Comparison of ENCODE assay signal across 8 cellular contexts in the genomic region with DNA sequence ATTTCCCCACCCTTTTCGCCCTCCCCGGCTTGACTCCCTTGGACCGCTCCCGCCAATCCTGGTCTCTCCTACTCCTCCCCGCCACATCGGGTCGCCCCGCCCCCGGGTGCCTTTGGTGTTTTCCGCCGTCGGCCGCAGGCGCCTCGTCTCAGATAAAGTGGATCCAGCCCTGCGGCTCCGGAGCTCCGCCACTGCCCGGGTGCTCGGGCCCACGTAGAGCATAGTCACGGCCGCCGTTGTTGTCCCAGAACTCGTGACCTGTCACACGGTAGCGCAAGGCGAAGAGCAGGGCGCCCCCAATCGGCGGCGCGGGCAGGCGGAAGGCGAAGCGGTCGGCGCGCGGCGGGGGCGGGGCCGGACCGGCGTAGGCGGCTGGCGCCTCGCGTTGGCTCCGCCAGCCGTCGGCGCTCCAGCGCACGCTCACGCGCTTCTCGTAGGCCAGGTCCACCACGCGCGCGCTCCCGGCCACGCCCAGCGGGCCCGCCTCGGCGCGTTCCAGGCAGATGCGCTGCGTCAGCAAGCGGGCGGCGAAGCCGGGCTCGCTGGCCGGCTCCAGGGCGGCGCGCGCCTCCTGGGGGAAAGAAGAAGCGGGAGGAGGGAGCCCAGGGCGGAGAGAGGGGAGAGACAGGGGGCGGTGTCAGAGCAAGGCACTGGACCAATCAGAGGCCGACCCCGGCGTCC. TPM values are rescaled to one million over a fixed set of nuclear protein-coding genes. Genes with fewer than 3 reads are reported as not detected.
DNase-seq lines count a peak whose midpoint lies in the region; ATAC-seq and TF ChIP-seq lines count a peak whose summit lies in the region.

No MANE protein-coding gene starts in this region.

- TF ChIP-seq CTCF in A673 (conservative IDR thresholded peaks at IDR 0.05; ENCODE audit: low read depth, low read length) (peak; percentile 71), brain microvascular endothelial cell (IDR thresholded peaks at IDR 0.05; ENCODE audit: low read depth, low read length, missing control alignments) (peak; percentile 65)

- peak overlapping the region; percentile 91 to 98 (median 96) for H3K9ac ChIP-seq in skeletal muscle tissue (ENCODE audit: low read depth in 1 of 3, low read length in 3 of 3)

- H3K27me3 ChIP-seq in A673 (replicated peaks; ENCODE audit: insufficient read depth, low read depth, low read length, poor library complexity) (no peaks in the 10 kb centered on the region), brain microvascular endothelial cell (replicated peaks) (no peaks in the 10 kb centered on the region), skeletal muscle tissue (ENCODE audit: control insufficient read depth in 3 of 3, insufficient read depth in 3 of 3, low read length in 3 of 3) (no peaks in the 10 kb centered on the region)

- no TSS peak for BruUV-seq in A673 (replicated peaks; lab: Mats Ljungman, UMichigan)

- H3K36me3 ChIP-seq in A673 (ENCODE audit: insufficient read depth, low read length, poor library complexity, severe bottlenecking) = peaks cover 3% of the 10 kb centered on the region
- no peaks in the 10 kb centered on the region for H3K36me3 ChIP-seq in brain microvascular endothelial cell (replicated peaks)
- H3K36me3 ChIP-seq in skeletal muscle tissue (ENCODE audit: control insufficient read depth in 3 of 3, insufficient read depth in 3 of 3, low read length in 3 of 3) = peaks cover 15 to 21% (median 16%) of the 10 kb centered on the region in 3 donors

- CTCF ChIA-PET in A673 (lab: Charles Lee) = interaction anchor here (0.8 to 1.0 kb wide), 4 partner anchors 17 to 232 kb away, joined by 3 to 7 read pairs (median 4); a partner anchor contains a TSS

- intact Hi-C loops in A673 (cut with micrococcal nuclease; ENCODE audit: unreplicated experiment) = no loop called here

- H3K9me3 ChIP-seq in A673 (ENCODE audit: low read depth, low read length, poor library complexity, severe bottlenecking) = no peaks in the 10 kb centered on the region
- peaks cover 2% of the 10 kb centered on the region for H3K9me3 ChIP-seq in iPS-18c (ENCODE audit: control insufficient read depth, insufficient read depth, low read length)
- H3K9me3 ChIP-seq in skeletal muscle tissue (ENCODE audit: control insufficient read depth in 3 of 3, low read length in 3 of 3) = no peaks in the 10 kb centered on the region

- H3K27ac ChIP-seq in A673 (ENCODE audit: low read depth, low read length, poor library complexity, severe bottlenecking) (peak overlapping the region; percentile 87), brain microvascular endothelial cell (peak overlapping the region; percentile 96), skeletal muscle tissue (ENCODE audit: low read depth, low read length) (peak overlapping the region; percentile 97)

- in situ Hi-C loops in brain microvascular endothelial cell (cut with HindIII; ENCODE audit: low pct_ligation_motif_present, low sequenced_read_pairs) = no loop called here

- POLR2A ChIA-PET in A673 (lab: Charles Lee; ENCODE audit: low non-redundant PET) = interaction anchor here (0.6 kb wide), 1 partner anchor 385 kb away, joined by 6 read pairs; no protein-coding TSS in a partner anchor

- H3K4me3 ChIP-seq in A673 (ENCODE audit: low read depth, low read length, poor library complexity, severe bottlenecking) (peak overlapping the region; percentile 65), brain microvascular endothelial cell (ENCODE audit: low read depth, low read length) (peak overlapping the region; percentile 74), iPS-18c (ENCODE audit: insufficient read depth, low read depth, low read length) (peak overlapping the region; percentile 77), skeletal muscle tissue (ENCODE audit: low read length in 3 of 3) (peak overlapping the region; percentile 88 to 94 (median 90))

- peak; percentile 67 for ATAC-seq in GM18858 (IDR thresholded peaks at IDR 0.05; ENCODE audit: unreplicated experiment)
- ATAC-seq in HG03066 (IDR thresholded peaks at IDR 0.05; ENCODE audit: low read depth, unreplicated experiment) = peak; percentile 74

- DNase-seq in A673 (ENCODE audit: low spot score) (peak; percentile 99), NCI-H2107 (lab: John Stamatoyannopoulos, UW) (peak; percentile 100), UCSD-AML1 (lab: John Stamatoyannopoulos, UW; ENCODE audit: unreplicated experiment) (peak; percentile 100), brain microvascular endothelial cell (peak; percentile 96)

- H3K4me1 ChIP-seq in A673 (ENCODE audit: insufficient read depth, low read length, poor library complexity, severe bottlenecking) = peaks cover 24% of the 10 kb centered on the region
- peaks cover 24 to 37% (median 28%) of the 10 kb centered on the region in 3 donors for H3K4me1 ChIP-seq in skeletal muscle tissue (ENCODE audit: control insufficient read depth in 3 of 3, insufficient read depth in 3 of 3, low read length in 3 of 3)

RNA-seq across cellular contexts. Expression of a gene that starts 1.2 kb away (rescaled TPM):
- total RNA-seq in A673 (2021) (9.7 and 10.9 TPM in 2 replicates), skeletal muscle tissue (2.6 TPM)

RNA-seq across cellular contexts. Expression of a gene that starts 5.2 kb away (rescaled TPM):
- total RNA-seq in A673 (2021) (22.8 and 25.1 TPM in 2 replicates), skeletal muscle tissue (11.0 TPM)

RNA-seq across cellular contexts. Expression of a gene that starts 15.5 kb away (rescaled TPM):
- total RNA-seq in A673 (2021) (6.3 and 9.5 TPM in 2 replicates), skeletal muscle tissue (5.7 TPM)

RNA-seq across cellular contexts. Expression of a gene that starts 19.8 kb away (rescaled TPM):
- total RNA-seq in A673 (2021) = 275 and 287 TPM in 2 replicates
- total RNA-seq in skeletal muscle tissue = 40.7 TPM

RNA-seq across cellular contexts. Expression of a gene that starts 51.3 kb away (rescaled TPM):
- 23.0 and 28.4 TPM in 2 replicates for total RNA-seq in A673 (2021)
- 12.5 TPM for total RNA-seq in skeletal muscle tissue

Comparison
In these comparisons a context has a peak if more than half of its experiments do, and no peak if none do; other contexts are left out.
1. Peak in every context shown above with its lines: DNase-seq, ATAC-seq, H3K4me3 ChIP-seq and H3K27ac ChIP-seq.